18 cellular contexts compared by ENCODE assay signal in the genomic region with DNA sequence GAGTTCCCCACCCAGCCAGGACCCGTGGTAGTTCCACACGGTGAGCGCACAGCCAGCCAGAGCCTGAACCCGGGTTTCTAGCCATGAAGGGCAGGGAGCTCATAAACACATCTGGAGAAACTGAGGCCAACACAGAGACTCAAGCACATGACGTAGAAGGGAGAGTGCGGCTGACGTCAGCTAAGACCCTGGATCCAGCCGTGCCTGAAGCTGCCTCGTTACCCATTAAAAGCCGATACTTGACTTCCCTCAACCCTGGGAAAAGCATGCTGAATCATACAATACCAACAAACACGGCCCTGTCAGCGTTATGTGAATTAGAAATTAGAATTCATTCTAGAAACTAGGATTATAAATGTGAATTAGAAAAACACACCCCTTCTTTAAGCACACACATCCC.
DNase-seq lines count a peak whose midpoint lies in the region; TF ChIP-seq lines count a peak whose summit lies in the region.
"Had no signal": no experiment of that assay in that cellular context is flagged by ENCODE, and none has a peak within 500 bp of the region (broad histone marks: within the 10 kb centered on the region; RNA-seq: fewer than 3 reads in every experiment).

No MANE protein-coding gene starts in this region.

- H3K4me3 Mint-ChIP-seq in activated naive CD4-positive, alpha-beta T cell treated with anti-CD3 and anti-CD28 coated beads for 36 hours, result peak overlapping the region; percentile 85
- peak overlapping the region; percentile 28 to 95 (median 92) for H3K4me3 Mint-ChIP-seq in CD8-positive, alpha-beta memory T cell
- H3K4me3 Mint-ChIP-seq in activated T-helper 2 cell treated with anti-CD3 and anti-CD28 coated beads, Interferon-gamma antibody, Interleukin-2, Interleukin-4, amounts not matched to agents 10 μg/mL and 5 μg/mL and 100 μg/mL, durations not matched to agents 14 hours and 24 hours and 36 hours (ENCODE audit: low read depth), result peak overlapping the region; percentile 85

- no peak overlapping the region for H2AFZ ChIP-seq in smooth muscle cell (ENCODE audit: low read depth)
- H2AFZ ChIP-seq: GM23248 had no signal

- POLR2A ChIA-PET in CD8-positive, alpha-beta memory T cell (lab: Charles Lee), result interaction anchor here (1.8 kb wide), 1 partner anchor 20 kb away, joined by 8 read pairs; no protein-coding TSS in a partner anchor

- peaks cover 25% of the 10 kb centered on the region for H3K4me1 ChIP-seq in CD8-positive, alpha-beta memory T cell (ENCODE audit: insufficient read depth, low read length)
- H3K4me1 ChIP-seq in smooth muscle cell (ENCODE audit: low read depth), result no peaks in the 10 kb centered on the region
- H3K4me1 ChIP-seq: testis had no signal

- peaks cover 38% of the 10 kb centered on the region for H3K4me1 Mint-ChIP-seq in activated naive CD4-positive, alpha-beta T cell treated with anti-CD3 and anti-CD28 coated beads for 36 hours (ENCODE audit: low read depth)
- H3K4me1 Mint-ChIP-seq in CD8-positive, alpha-beta memory T cell, result peaks cover 34 to 41% (median 40%) of the 10 kb centered on the region in 3 donors
- H3K4me1 Mint-ChIP-seq in activated T-helper 2 cell treated with anti-CD3 and anti-CD28 coated beads, Interferon-gamma antibody, Interleukin-2, Interleukin-4, amounts not matched to agents 10 μg/mL and 5 μg/mL and 100 μg/mL, durations not matched to agents 14 hours and 24 hours and 36 hours (ENCODE audit: low read depth), result peaks cover 33% of the 10 kb centered on the region

- peak overlapping the region; percentile 95 for H3K27ac Mint-ChIP-seq in activated naive CD4-positive, alpha-beta T cell treated with anti-CD3 and anti-CD28 coated beads for 36 hours
- H3K27ac Mint-ChIP-seq in CD8-positive, alpha-beta memory T cell, result peak overlapping the region; percentile 43 to 99 (median 94)
- peak overlapping the region; percentile 95 for H3K27ac Mint-ChIP-seq in activated T-helper 2 cell treated with anti-CD3 and anti-CD28 coated beads, Interferon-gamma antibody, Interleukin-2, Interleukin-4, amounts not matched to agents 10 μg/mL and 5 μg/mL and 100 μg/mL, durations not matched to agents 14 hours and 24 hours and 36 hours
- H3K27ac Mint-ChIP-seq: memory B cell had no signal

- intact Hi-C loops in activated naive CD4-positive, alpha-beta T cell treated with anti-CD3 and anti-CD28 coated beads for 36 hours (cut with micrococcal nuclease), result loop anchor here (1.0 to 5.0 kb wide), 7 partner anchors 8 to 223 kb away; partner anchors contain the start of gene DNAAF5
- intact Hi-C loops in activated T-helper 2 cell treated with anti-CD3 and anti-CD28 coated beads, Interferon-gamma antibody, Interleukin-2, Interleukin-4, amounts not matched to agents 10 μg/mL and 5 μg/mL and 100 μg/mL, durations not matched to agents 14 hours and 24 hours and 36 hours (cut with micrococcal nuclease), result loop anchor here (1.0 to 5.0 kb wide), 4 partner anchors 16 to 141 kb away; partner anchors contain the start of gene DNAAF5

- no peaks in the 10 kb centered on the region for H3K79me2 ChIP-seq in smooth muscle cell (ENCODE audit: low read depth)

- no peak for DNase-seq in activated naive CD4-positive, alpha-beta T cell treated with anti-CD3 and anti-CD28 coated beads for 36 hours
- DNase-seq in activated naive CD4-positive, alpha-beta T cell (lab: John Stamatoyannopoulos, UW), result no peak
- no peak for DNase-seq in CD8-positive, alpha-beta memory T cell
- no peak for DNase-seq in activated T-helper 2 cell treated with anti-CD3 and anti-CD28 coated beads, Interferon-gamma antibody, Interleukin-2, Interleukin-4, amounts not matched to agents 10 μg/mL and 5 μg/mL and 100 μg/mL, durations not matched to agents 14 hours and 24 hours and 36 hours (ENCODE audit: low spot score)
- DNase-seq in smooth muscle cell (lab: John Stamatoyannopoulos, UW; ENCODE audit: unreplicated experiment) (no peak), NCI-H748 (lab: John Stamatoyannopoulos, UW; ENCODE audit: unreplicated experiment) (no peak), WERI-Rb-1 (no peak), NCI-H226 (no peak)
- DNase-seq: IMR-90, kidney glomerular epithelial cell, NCI-H1417, NCI-H524, SW 1271, testis had no signal

- H3K27ac ChIP-seq in CD8-positive, alpha-beta memory T cell (ENCODE audit: low read depth, low read length), result peak overlapping the region; percentile 78
- H3K27ac ChIP-seq in smooth muscle cell (ENCODE audit: low read depth) (peak overlapping the region; percentile 56), WERI-Rb-1 (no peak overlapping the region)
- H3K27ac ChIP-seq: esophagus muscularis mucosa, GM23248, testis had no signal

- TF ChIP-seq CTCF in smooth muscle cell (IDR thresholded peaks at IDR 0.05; ENCODE audit: borderline replicate concordance, insufficient read depth, poor library complexity, severe bottlenecking), result no peak
- TF ChIP-seq CTCF in WERI-Rb-1 (IDR thresholded peaks at IDR 0.05; ENCODE audit: low read depth, low read length), result no peak

- WGBS in smooth muscle cell (ENCODE audit: low lambda C conversion rate), result 95% methylated on average over 12 of the region's 12 CpGs

- CTCF ChIA-PET in activated naive CD4-positive, alpha-beta T cell treated with anti-CD3 and anti-CD28 coated beads for 36 hours (lab: Charles Lee), result interaction anchor here (0.9 to 1.4 kb wide), 3 partner anchors 16 to 83 kb away, joined by 3 to 5 read pairs (median 4); no protein-coding TSS in a partner anchor
- CTCF ChIA-PET in CD8-positive, alpha-beta memory T cell (lab: Charles Lee), result no interaction called here

- no peaks in the 10 kb centered on the region for H4K20me1 ChIP-seq in smooth muscle cell (ENCODE audit: low read depth)

- H3K9me3 ChIP-seq in CD8-positive, alpha-beta memory T cell (ENCODE audit: low read length), result no peaks in the 10 kb centered on the region
- H3K9me3 ChIP-seq in smooth muscle cell (replicated peaks; ENCODE audit: low read depth) (no peaks in the 10 kb centered on the region), WERI-Rb-1 (ENCODE audit: severe bottlenecking) (no peaks in the 10 kb centered on the region)
- H3K9me3 ChIP-seq: esophagus muscularis mucosa, testis had no signal

- H3K9ac ChIP-seq in smooth muscle cell (ENCODE audit: low read depth), result no peak overlapping the region
- H3K9ac ChIP-seq: GM23248 had no signal

- H3K4me2 ChIP-seq in smooth muscle cell, result no peak overlapping the region

- peaks cover 46% of the 10 kb centered on the region for H3K36me3 Mint-ChIP-seq in activated naive CD4-positive, alpha-beta T cell treated with anti-CD3 and anti-CD28 coated beads for 36 hours (ENCODE audit: low read depth)
- peaks cover 10 to 17% (median 11%) of the 10 kb centered on the region in 3 donors for H3K36me3 Mint-ChIP-seq in CD8-positive, alpha-beta memory T cell
- peaks cover 60% of the 10 kb centered on the region for H3K36me3 Mint-ChIP-seq in activated T-helper 2 cell treated with anti-CD3 and anti-CD28 coated beads, Interferon-gamma antibody, Interleukin-2, Interleukin-4, amounts not matched to agents 10 μg/mL and 5 μg/mL and 100 μg/mL, durations not matched to agents 14 hours and 24 hours and 36 hours (ENCODE audit: low read depth)

- no peaks in the 10 kb centered on the region for H3K36me3 ChIP-seq in CD8-positive, alpha-beta memory T cell (ENCODE audit: insufficient read depth, low read length)
- H3K36me3 ChIP-seq in smooth muscle cell (ENCODE audit: low read depth), result no peaks in the 10 kb centered on the region
- H3K36me3 ChIP-seq in WERI-Rb-1, result peaks cover 16% of the 10 kb centered on the region

- H3F3A ChIP-seq in smooth muscle cell (ENCODE audit: low read depth), result no peaks in the 10 kb centered on the region

- peaks cover 20% of the 10 kb centered on the region for H3K9me3 Mint-ChIP-seq in activated naive CD4-positive, alpha-beta T cell treated with anti-CD3 and anti-CD28 coated beads for 36 hours
- H3K9me3 Mint-ChIP-seq in CD8-positive, alpha-beta memory T cell, result no peaks in the 10 kb centered on the region
- H3K9me3 Mint-ChIP-seq in activated T-helper 2 cell treated with anti-CD3 and anti-CD28 coated beads, Interferon-gamma antibody, Interleukin-2, Interleukin-4, amounts not matched to agents 10 μg/mL and 5 μg/mL and 100 μg/mL, durations not matched to agents 14 hours and 24 hours and 36 hours, result peaks cover 27% of the 10 kb centered on the region

- peak overlapping the region; percentile 86 for H3K4me3 ChIP-seq in CD8-positive, alpha-beta memory T cell (ENCODE audit: low read length)
- H3K4me3 ChIP-seq in smooth muscle cell (no peak overlapping the region), WERI-Rb-1 (ENCODE audit: low read depth, low read length) (no peak overlapping the region)
- H3K4me3 ChIP-seq: esophagus muscularis mucosa, GM12878, GM23248, testis had no signal

- no peaks in the 10 kb centered on the region for H3K27me3 Mint-ChIP-seq in activated naive CD4-positive, alpha-beta T cell treated with anti-CD3 and anti-CD28 coated beads for 36 hours (ENCODE audit: low read depth)
- peaks cover 0 to 3% of the 10 kb centered on the region in 2 donors for H3K27me3 Mint-ChIP-seq in CD8-positive, alpha-beta memory T cell
- H3K27me3 Mint-ChIP-seq in activated T-helper 2 cell treated with anti-CD3 and anti-CD28 coated beads, Interferon-gamma antibody, Interleukin-2, Interleukin-4, amounts not matched to agents 10 μg/mL and 5 μg/mL and 100 μg/mL, durations not matched to agents 14 hours and 24 hours and 36 hours (ENCODE audit: low read depth), result no peaks in the 10 kb centered on the region

- H3K27me3 ChIP-seq in CD8-positive, alpha-beta memory T cell (ENCODE audit: insufficient read depth, low read length, poor library complexity, severe bottlenecking), result no peaks in the 10 kb centered on the region
- H3K27me3 ChIP-seq in smooth muscle cell (ENCODE audit: low read depth), result no peaks in the 10 kb centered on the region
- no peaks in the 10 kb centered on the region for H3K27me3 ChIP-seq in WERI-Rb-1 (ENCODE audit: insufficient read depth, low read depth, severe bottlenecking)
- H3K27me3 ChIP-seq: esophagus muscularis mucosa, testis had no signal
